ENCODE assay signal across 9 cellular contexts in the genomic region with DNA sequence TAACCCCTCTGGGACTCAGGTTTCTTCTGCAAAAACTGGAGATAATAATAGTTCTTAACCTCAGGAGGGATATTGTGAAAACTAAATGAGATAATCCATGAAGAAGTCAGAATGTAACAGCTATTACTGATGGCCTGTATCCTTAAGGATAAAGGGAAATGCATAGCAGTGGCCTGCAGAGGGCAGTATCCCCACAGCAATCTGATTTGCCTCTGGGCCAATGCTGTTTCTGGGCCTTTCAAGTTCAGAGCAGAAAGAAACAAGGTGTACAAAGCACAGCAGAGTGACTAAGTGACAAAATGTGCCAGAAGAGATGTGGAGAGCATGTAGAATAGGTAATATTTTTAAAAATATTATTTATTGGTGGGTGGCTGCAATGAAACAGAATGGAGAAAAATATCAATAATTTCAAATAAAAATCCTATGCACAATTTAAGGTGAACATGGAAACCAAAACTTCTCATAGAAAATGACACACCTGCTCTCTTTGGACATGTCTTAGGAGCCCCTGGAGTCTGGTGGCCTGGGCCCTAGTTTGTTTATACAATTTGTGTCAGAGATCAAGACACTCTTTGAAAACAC.
DNase-seq lines count a peak whose midpoint lies in the region; ATAC-seq and TF ChIP-seq lines count a peak whose summit lies in the region.
"Had no signal": no experiment of that assay in that cellular context is flagged by ENCODE, and none has a peak within 500 bp of the region (broad histone marks: within the 10 kb centered on the region; RNA-seq: fewer than 3 reads in every experiment).

No MANE protein-coding gene starts in this region.

- TF ChIP-seq EP300 in gastroesophageal sphincter (IDR thresholded peaks at IDR 0.05) (no peak), ovary (IDR thresholded peaks at IDR 0.05) (no peak), upper lobe of left lung (IDR thresholded peaks at IDR 0.05) (no peak)

- no peak overlapping the region for H3K27ac ChIP-seq in RWPE1
- H3K27ac ChIP-seq in gastroesophageal sphincter = no peak overlapping the region
- H3K27ac ChIP-seq in ovary = no peak overlapping the region
- H3K27ac ChIP-seq in upper lobe of left lung = no peak overlapping the region

- TF ChIP-seq CTCF in RWPE1 (conservative IDR thresholded peaks at IDR 0.05; ENCODE audit: low read depth) = peak; percentile 86
- peak; percentile 89 to 94 (median 90) for TF ChIP-seq CTCF in gastroesophageal sphincter (IDR thresholded peaks at IDR 0.05)
- TF ChIP-seq CTCF in ovary (IDR thresholded peaks at IDR 0.05) = peak; percentile 69 to 84 (median 75)
- peak; percentile 78 to 92 (median 87) for TF ChIP-seq CTCF in upper lobe of left lung (IDR thresholded peaks at IDR 0.05)

- H3K36me3 ChIP-seq in gastroesophageal sphincter (no peaks in the 10 kb centered on the region), ovary (no peaks in the 10 kb centered on the region), upper lobe of left lung (no peaks in the 10 kb centered on the region)

- no peaks in the 10 kb centered on the region for H3K4me1 ChIP-seq in gastroesophageal sphincter
- no peaks in the 10 kb centered on the region for H3K4me1 ChIP-seq in ovary (ENCODE audit: insufficient read depth)
- H3K4me1 ChIP-seq in upper lobe of left lung = no peaks in the 10 kb centered on the region

- H3K9me3 ChIP-seq in gastroesophageal sphincter = no peaks in the 10 kb centered on the region
- H3K9me3 ChIP-seq in ovary = no peaks in the 10 kb centered on the region
- no peaks in the 10 kb centered on the region for H3K9me3 ChIP-seq in upper lobe of left lung

- intact Hi-C loops in ovary (cut with DNase I) = loop anchor here in 3 of 4 donors (5.0 to 10.0 kb wide), 2 partner anchors 717 to 864 kb away; a partner anchor contains a TSS

- no peak overlapping the region for H3K4me3 ChIP-seq in gastroesophageal sphincter
- H3K4me3 ChIP-seq in ovary = no peak overlapping the region
- no peak overlapping the region for H3K4me3 ChIP-seq in upper lobe of left lung
- H3K4me3 ChIP-seq: skin epidermis had no signal

- CTCF ChIA-PET in RWPE1 (lab: Yijun Ruan, JAX) = interaction anchor here (0.6 to 1.5 kb wide), 12 partner anchors 12 to 803 kb away, joined by 3 to 23 read pairs (median 4); a partner anchor contains a TSS

- H3K27me3 ChIP-seq in gastroesophageal sphincter (no peaks in the 10 kb centered on the region), ovary (no peaks in the 10 kb centered on the region), upper lobe of left lung (no peaks in the 10 kb centered on the region)

- DNase-seq in activated gamma-delta T cell treated with Interleukin-2 at 50 U/mL for 16 hours (peak; percentile 54), activated gamma-delta T cell (lab: John Stamatoyannopoulos, UW) (no peak), M059J (ENCODE audit: low read depth) (peak; percentile 70), RWPE1 (ENCODE audit: low spot score) (peak; percentile 60), ovary (peak; percentile 62 to 80 (median 74)), upper lobe of left lung (peak in 1 of 2 donors; percentile 64)
- peak; percentile 39 for DNase-seq in activated gamma-delta T cell treated with anti-CD3 and anti-CD28 coated beads, Interleukin-2, amount 50 U/mL, for 16 hours (ENCODE audit: low read depth)

- ATAC-seq in gastroesophageal sphincter (peak; percentile 85), upper lobe of left lung (ENCODE audit: low FRiP score in 2 of 2) (peak; percentile 79 to 91)

- TF ChIP-seq POLR2A in gastroesophageal sphincter (IDR thresholded peaks at IDR 0.05) (no peak), ovary (IDR thresholded peaks at IDR 0.05) (no peak), upper lobe of left lung (IDR thresholded peaks at IDR 0.05) (no peak)

- POLR2A ChIA-PET in RWPE1 (lab: Yijun Ruan, JAX; ENCODE audit: low non-redundant PET) = no interaction called here
